In the genomic region with DNA sequence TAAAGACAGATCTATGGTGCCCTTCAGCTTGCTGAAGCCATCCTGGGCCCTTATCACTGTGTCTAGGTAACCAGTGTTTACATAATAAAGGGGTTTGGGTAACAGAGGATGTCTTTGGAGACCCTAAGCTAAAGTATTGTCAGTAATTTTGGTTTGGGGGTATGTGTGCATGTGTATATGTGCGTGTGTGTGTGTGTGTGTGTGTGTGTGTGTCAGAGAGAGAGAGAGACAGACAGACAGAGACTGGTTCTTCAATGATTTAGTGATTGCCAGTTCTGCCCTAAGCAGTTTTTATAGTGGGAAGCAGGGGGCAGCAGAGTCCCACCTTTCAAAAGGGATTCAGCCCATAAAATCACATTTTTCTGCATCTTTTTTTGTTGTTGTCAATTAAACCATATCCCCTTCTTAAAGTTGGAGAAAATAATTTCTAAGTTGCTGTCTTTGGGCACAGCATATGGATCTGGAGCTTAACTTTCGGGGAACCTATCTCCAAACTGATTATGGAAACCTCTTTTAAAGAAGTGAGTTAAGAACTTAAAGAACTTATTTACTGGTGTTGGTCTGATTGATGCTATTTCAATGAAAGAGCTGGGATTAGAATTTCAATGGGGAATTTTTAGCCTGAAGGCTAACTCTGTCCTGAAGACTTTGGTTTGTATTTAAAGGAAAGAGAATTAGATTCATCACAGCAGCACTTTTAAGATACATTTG, we compare ENCODE assay signal across 1 cellular context.
TF ChIP-seq lines count a peak whose summit lies in the region.

No MANE protein-coding gene starts in this region.

TF ChIP-seq in K562, 482 proteins besides CTCF, POLR2A, EP300 and RAD21 (continued from another document):
- TF ChIP-seq DEAF1 (CRISPR knock-in tag; IDR thresholded peaks at IDR 0.05) (peak; percentile 21; the same call in 1 of the 2 replicates), CC2D1A (IDR thresholded peaks at IDR 0.05) (0 out of 2 replicates have a peak, but pooled peaks have one; percentile 15), KAT2B (IDR thresholded peaks at IDR 0.05; ENCODE audit: low read depth, low read length) (no peak), HCFC1 (IDR thresholded peaks at IDR 0.05; ENCODE audit: low read depth, low read length) (no peak), MEIS2 (IDR thresholded peaks at IDR 0.05; ENCODE audit: partially characterized antibody) (peak; percentile 50), RFX1 (IDR thresholded peaks at IDR 0.05) (peak; percentile 40), NFATC3 (IDR thresholded peaks at IDR 0.05) (no peak), PBX2 (CRISPR knock-in tag; IDR thresholded peaks at IDR 0.05; ENCODE audit: low read depth) (no peak), PBX2 (tag; conservative IDR thresholded peaks at IDR 0.05; ENCODE audit: low read depth) (peak; percentile 84), ZNF561 (CRISPR knock-in tag; conservative IDR thresholded peaks at IDR 0.05) (no peak), KDM5B (IDR thresholded peaks at IDR 0.05; ENCODE audit: insufficient replicate concordance, low read depth, low read length) (no peak), SUPT5H (IDR thresholded peaks at IDR 0.05) (no peak), ZNF134 (CRISPR knock-in tag; conservative IDR thresholded peaks at IDR 0.05) (no peak), NR3C1 (CRISPR knock-in tag; IDR thresholded peaks at IDR 0.05) (no peak), ILK (tag; IDR thresholded peaks at IDR 0.05; ENCODE audit: borderline replicate concordance, low read depth) (no peak), SMARCE1 (IDR thresholded peaks at IDR 0.05) (no peak), SIRT6 (IDR thresholded peaks at IDR 0.05; ENCODE audit: low read depth, low read length) (no peak), CHD1 (IDR thresholded peaks at IDR 0.05; ENCODE audit: low read length) (no peak), MAFK (IDR thresholded peaks at IDR 0.05; ENCODE audit: low read length) (no peak), RBBP5 (IDR thresholded peaks at IDR 0.05; ENCODE audit: borderline replicate concordance, insufficient read depth, low read length, poor library complexity, severe bottlenecking) (no peak), BMI1 (IDR thresholded peaks at IDR 0.05; ENCODE audit: low read length) (no peak)
- TF ChIP-seq, protein P1, sequence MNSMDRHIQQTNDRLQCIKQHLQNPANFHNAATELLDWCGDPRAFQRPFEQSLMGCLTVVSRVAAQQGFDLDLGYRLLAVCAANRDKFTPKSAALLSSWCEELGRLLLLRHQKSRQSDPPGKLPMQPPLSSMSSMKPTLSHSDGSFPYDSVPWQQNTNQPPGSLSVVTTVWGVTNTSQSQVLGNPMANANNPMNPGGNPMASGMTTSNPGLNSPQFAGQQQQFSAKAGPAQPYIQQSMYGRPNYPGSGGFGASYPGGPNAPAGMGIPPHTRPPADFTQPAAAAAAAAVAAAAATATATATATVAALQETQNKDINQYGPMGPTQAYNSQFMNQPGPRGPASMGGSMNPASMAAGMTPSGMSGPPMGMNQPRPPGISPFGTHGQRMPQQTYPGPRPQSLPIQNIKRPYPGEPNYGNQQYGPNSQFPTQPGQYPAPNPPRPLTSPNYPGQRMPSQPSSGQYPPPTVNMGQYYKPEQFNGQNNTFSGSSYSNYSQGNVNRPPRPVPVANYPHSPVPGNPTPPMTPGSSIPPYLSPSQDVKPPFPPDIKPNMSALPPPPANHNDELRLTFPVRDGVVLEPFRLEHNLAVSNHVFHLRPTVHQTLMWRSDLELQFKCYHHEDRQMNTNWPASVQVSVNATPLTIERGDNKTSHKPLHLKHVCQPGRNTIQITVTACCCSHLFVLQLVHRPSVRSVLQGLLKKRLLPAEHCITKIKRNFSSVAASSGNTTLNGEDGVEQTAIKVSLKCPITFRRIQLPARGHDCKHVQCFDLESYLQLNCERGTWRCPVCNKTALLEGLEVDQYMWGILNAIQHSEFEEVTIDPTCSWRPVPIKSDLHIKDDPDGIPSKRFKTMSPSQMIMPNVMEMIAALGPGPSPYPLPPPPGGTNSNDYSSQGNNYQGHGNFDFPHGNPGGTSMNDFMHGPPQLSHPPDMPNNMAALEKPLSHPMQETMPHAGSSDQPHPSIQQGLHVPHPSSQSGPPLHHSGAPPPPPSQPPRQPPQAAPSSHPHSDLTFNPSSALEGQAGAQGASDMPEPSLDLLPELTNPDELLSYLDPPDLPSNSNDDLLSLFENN (IDR thresholded peaks at IDR 0.05; ENCODE audit: low read depth in 2 of 2, low read length in 2 of 2), result no peak
- TF ChIP-seq, protein P2, sequence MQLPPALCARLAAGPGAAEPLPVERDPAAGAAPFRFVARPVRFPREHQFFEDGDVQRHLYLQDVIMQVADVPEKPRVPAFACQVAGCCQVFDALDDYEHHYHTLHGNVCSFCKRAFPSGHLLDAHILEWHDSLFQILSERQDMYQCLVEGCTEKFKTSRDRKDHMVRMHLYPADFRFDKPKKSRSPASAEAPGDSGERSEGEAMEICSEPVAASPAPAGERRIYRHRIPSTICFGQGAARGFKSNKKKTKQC (CRISPR knock-in tag; IDR thresholded peaks at IDR 0.05), result no peak
- TF ChIP-seq, protein P3, sequence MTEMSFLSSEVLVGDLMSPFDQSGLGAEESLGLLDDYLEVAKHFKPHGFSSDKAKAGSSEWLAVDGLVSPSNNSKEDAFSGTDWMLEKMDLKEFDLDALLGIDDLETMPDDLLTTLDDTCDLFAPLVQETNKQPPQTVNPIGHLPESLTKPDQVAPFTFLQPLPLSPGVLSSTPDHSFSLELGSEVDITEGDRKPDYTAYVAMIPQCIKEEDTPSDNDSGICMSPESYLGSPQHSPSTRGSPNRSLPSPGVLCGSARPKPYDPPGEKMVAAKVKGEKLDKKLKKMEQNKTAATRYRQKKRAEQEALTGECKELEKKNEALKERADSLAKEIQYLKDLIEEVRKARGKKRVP (CRISPR knock-in tag; IDR thresholded peaks at IDR 0.05), result no peak
- TF ChIP-seq, protein P4, sequence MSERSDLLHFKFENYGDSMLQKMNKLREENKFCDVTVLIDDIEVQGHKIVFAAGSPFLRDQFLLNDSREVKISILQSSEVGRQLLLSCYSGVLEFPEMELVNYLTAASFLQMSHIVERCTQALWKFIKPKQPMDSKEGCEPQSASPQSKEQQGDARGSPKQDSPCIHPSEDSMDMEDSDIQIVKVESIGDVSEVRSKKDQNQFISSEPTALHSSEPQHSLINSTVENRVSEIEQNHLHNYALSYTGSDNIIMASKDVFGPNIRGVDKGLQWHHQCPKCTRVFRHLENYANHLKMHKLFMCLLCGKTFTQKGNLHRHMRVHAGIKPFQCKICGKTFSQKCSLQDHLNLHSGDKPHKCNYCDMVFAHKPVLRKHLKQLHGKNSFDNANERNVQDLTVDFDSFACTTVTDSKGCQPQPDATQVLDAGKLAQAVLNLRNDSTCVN (CRISPR knock-in tag; IDR thresholded peaks at IDR 0.05), result 0 out of 2 replicates have a peak, but pooled peaks have one; percentile 66
